1 cellular context compared by ENCODE assay signal in the genomic region with DNA sequence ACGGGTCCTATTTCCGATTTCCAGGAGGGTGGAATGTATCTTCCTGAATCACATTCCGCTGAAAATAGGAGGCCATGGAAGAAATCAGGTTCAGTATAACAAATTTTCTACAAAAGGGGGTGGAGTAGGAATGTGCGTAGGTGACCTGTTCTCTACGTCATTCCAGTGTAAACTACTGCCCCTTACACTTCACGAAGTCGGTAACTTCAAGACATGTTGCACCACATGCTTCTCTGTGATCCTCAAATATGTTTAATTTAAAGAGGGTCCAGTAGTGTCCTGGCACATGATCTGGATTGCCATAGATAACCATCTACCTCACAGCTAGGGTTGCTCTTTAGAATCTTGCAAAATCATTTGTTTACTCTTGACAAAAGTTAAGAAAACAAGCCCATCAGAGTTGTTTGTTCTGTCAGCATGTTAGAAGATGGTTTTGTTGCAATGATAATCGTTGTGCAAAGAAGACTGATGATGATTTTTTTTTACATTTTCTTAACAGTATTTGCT.
TF ChIP-seq lines count a peak whose summit lies in the region.

No MANE protein-coding gene starts in this region.

TF ChIP-seq in HepG2, 621 proteins besides CTCF, POLR2A, EP300 and RAD21 (continued from another document and continues in another):
- TF ChIP-seq, protein P1, sequence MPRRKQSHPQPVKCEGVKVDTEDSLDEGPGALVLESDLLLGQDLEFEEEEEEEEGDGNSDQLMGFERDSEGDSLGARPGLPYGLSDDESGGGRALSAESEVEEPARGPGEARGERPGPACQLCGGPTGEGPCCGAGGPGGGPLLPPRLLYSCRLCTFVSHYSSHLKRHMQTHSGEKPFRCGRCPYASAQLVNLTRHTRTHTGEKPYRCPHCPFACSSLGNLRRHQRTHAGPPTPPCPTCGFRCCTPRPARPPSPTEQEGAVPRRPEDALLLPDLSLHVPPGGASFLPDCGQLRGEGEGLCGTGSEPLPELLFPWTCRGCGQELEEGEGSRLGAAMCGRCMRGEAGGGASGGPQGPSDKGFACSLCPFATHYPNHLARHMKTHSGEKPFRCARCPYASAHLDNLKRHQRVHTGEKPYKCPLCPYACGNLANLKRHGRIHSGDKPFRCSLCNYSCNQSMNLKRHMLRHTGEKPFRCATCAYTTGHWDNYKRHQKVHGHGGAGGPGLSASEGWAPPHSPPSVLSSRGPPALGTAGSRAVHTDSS (CRISPR knock-in tag; conservative IDR thresholded peaks at IDR 0.05) = no peak
- TF ChIP-seq, protein P2, sequence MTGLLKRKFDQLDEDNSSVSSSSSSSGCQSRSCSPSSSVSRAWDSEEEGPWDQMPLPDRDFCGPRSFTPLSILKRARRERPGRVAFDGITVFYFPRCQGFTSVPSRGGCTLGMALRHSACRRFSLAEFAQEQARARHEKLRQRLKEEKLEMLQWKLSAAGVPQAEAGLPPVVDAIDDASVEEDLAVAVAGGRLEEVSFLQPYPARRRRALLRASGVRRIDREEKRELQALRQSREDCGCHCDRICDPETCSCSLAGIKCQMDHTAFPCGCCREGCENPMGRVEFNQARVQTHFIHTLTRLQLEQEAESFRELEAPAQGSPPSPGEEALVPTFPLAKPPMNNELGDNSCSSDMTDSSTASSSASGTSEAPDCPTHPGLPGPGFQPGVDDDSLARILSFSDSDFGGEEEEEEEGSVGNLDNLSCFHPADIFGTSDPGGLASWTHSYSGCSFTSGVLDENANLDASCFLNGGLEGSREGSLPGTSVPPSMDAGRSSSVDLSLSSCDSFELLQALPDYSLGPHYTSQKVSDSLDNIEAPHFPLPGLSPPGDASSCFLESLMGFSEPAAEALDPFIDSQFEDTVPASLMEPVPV (CRISPR knock-in tag; IDR thresholded peaks at IDR 0.05) = 0 out of 2 replicates have a peak, but pooled peaks have one; percentile 40
- TF ChIP-seq, protein P3, sequence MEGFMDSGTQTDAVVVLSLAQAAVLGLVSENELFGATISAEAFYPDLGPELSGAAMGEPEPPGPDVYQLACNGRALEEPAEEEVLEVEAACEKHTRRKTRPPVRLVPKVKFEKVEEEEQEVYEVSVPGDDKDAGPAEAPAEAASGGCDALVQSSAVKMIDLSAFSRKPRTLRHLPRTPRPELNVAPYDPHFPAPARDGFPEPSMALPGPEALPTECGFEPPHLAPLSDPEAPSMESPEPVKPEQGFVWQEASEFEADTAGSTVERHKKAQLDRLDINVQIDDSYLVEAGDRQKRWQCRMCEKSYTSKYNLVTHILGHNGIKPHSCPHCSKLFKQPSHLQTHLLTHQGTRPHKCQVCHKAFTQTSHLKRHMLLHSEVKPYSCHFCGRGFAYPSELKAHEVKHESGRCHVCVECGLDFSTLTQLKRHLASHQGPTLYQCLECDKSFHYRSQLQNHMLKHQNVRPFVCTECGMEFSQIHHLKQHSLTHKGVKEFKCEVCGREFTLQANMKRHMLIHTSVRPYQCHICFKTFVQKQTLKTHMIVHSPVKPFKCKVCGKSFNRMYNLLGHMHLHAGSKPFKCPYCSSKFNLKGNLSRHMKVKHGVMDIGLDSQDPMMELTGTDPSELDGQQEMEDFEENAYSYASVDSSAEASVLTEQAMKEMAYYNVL (CRISPR knock-in tag; IDR thresholded peaks at IDR 0.05; ENCODE audit: borderline replicate concordance) = peak; percentile 72; the same call in 1 of the 2 replicates
- TF ChIP-seq ZNF761 (CRISPR knock-in tag; conservative IDR thresholded peaks at IDR 0.05) = peak; percentile 62; the same call in 1 of the 2 replicates
- TF ChIP-seq ZNF30 (CRISPR knock-in tag; IDR thresholded peaks at IDR 0.05) = no peak
- TF ChIP-seq ZSCAN25 (CRISPR knock-in tag; IDR thresholded peaks at IDR 0.05) = no peak
- no peak for TF ChIP-seq ELF4 (CRISPR knock-in tag; IDR thresholded peaks at IDR 0.05; ENCODE audit: borderline replicate concordance)
- no peak for TF ChIP-seq ZBTB7A (CRISPR knock-in tag; IDR thresholded peaks at IDR 0.05)
- TF ChIP-seq MIXL1 (CRISPR knock-in tag; IDR thresholded peaks at IDR 0.05) = peak; percentile 88
- no peak for TF ChIP-seq TCF12 (IDR thresholded peaks at IDR 0.05)
- TF ChIP-seq TCF12 (CRISPR knock-in tag; IDR thresholded peaks at IDR 0.05) = peak; percentile 92; the same call in 1 of the 2 replicates
- TF ChIP-seq MEIS1 (CRISPR knock-in tag; IDR thresholded peaks at IDR 0.05; ENCODE audit: borderline replicate concordance) = peak; percentile 87
- TF ChIP-seq ZFAT (CRISPR knock-in tag; conservative IDR thresholded peaks at IDR 0.05) = no peak
- TF ChIP-seq, protein P4, sequence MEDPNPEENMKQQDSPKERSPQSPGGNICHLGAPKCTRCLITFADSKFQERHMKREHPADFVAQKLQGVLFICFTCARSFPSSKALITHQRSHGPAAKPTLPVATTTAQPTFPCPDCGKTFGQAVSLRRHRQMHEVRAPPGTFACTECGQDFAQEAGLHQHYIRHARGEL (CRISPR knock-in tag; IDR thresholded peaks at IDR 0.05) = no peak
- TF ChIP-seq ZNF747 (CRISPR knock-in tag; IDR thresholded peaks at IDR 0.05; ENCODE audit: borderline replicate concordance) = no peak
- TF ChIP-seq, protein P5, sequence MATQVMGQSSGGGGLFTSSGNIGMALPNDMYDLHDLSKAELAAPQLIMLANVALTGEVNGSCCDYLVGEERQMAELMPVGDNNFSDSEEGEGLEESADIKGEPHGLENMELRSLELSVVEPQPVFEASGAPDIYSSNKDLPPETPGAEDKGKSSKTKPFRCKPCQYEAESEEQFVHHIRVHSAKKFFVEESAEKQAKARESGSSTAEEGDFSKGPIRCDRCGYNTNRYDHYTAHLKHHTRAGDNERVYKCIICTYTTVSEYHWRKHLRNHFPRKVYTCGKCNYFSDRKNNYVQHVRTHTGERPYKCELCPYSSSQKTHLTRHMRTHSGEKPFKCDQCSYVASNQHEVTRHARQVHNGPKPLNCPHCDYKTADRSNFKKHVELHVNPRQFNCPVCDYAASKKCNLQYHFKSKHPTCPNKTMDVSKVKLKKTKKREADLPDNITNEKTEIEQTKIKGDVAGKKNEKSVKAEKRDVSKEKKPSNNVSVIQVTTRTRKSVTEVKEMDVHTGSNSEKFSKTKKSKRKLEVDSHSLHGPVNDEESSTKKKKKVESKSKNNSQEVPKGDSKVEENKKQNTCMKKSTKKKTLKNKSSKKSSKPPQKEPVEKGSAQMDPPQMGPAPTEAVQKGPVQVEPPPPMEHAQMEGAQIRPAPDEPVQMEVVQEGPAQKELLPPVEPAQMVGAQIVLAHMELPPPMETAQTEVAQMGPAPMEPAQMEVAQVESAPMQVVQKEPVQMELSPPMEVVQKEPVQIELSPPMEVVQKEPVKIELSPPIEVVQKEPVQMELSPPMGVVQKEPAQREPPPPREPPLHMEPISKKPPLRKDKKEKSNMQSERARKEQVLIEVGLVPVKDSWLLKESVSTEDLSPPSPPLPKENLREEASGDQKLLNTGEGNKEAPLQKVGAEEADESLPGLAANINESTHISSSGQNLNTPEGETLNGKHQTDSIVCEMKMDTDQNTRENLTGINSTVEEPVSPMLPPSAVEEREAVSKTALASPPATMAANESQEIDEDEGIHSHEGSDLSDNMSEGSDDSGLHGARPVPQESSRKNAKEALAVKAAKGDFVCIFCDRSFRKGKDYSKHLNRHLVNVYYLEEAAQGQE (IDR thresholded peaks at IDR 0.05; ENCODE audit: borderline replicate concordance in 1 of 2, low read depth in 1 of 2, low read length in 2 of 2) = peak in 1 of 2 experiments; percentile 74; a peak in 2 of 4 replicates
- TF ChIP-seq, protein P6, sequence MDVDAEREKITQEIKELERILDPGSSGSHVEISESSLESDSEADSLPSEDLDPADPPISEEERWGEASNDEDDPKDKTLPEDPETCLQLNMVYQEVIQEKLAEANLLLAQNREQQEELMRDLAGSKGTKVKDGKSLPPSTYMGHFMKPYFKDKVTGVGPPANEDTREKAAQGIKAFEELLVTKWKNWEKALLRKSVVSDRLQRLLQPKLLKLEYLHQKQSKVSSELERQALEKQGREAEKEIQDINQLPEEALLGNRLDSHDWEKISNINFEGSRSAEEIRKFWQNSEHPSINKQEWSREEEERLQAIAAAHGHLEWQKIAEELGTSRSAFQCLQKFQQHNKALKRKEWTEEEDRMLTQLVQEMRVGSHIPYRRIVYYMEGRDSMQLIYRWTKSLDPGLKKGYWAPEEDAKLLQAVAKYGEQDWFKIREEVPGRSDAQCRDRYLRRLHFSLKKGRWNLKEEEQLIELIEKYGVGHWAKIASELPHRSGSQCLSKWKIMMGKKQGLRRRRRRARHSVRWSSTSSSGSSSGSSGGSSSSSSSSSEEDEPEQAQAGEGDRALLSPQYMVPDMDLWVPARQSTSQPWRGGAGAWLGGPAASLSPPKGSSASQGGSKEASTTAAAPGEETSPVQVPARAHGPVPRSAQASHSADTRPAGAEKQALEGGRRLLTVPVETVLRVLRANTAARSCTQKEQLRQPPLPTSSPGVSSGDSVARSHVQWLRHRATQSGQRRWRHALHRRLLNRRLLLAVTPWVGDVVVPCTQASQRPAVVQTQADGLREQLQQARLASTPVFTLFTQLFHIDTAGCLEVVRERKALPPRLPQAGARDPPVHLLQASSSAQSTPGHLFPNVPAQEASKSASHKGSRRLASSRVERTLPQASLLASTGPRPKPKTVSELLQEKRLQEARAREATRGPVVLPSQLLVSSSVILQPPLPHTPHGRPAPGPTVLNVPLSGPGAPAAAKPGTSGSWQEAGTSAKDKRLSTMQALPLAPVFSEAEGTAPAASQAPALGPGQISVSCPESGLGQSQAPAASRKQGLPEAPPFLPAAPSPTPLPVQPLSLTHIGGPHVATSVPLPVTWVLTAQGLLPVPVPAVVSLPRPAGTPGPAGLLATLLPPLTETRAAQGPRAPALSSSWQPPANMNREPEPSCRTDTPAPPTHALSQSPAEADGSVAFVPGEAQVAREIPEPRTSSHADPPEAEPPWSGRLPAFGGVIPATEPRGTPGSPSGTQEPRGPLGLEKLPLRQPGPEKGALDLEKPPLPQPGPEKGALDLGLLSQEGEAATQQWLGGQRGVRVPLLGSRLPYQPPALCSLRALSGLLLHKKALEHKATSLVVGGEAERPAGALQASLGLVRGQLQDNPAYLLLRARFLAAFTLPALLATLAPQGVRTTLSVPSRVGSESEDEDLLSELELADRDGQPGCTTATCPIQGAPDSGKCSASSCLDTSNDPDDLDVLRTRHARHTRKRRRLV (CRISPR knock-in tag; IDR thresholded peaks at IDR 0.05) = no peak
- TF ChIP-seq, protein P7, sequence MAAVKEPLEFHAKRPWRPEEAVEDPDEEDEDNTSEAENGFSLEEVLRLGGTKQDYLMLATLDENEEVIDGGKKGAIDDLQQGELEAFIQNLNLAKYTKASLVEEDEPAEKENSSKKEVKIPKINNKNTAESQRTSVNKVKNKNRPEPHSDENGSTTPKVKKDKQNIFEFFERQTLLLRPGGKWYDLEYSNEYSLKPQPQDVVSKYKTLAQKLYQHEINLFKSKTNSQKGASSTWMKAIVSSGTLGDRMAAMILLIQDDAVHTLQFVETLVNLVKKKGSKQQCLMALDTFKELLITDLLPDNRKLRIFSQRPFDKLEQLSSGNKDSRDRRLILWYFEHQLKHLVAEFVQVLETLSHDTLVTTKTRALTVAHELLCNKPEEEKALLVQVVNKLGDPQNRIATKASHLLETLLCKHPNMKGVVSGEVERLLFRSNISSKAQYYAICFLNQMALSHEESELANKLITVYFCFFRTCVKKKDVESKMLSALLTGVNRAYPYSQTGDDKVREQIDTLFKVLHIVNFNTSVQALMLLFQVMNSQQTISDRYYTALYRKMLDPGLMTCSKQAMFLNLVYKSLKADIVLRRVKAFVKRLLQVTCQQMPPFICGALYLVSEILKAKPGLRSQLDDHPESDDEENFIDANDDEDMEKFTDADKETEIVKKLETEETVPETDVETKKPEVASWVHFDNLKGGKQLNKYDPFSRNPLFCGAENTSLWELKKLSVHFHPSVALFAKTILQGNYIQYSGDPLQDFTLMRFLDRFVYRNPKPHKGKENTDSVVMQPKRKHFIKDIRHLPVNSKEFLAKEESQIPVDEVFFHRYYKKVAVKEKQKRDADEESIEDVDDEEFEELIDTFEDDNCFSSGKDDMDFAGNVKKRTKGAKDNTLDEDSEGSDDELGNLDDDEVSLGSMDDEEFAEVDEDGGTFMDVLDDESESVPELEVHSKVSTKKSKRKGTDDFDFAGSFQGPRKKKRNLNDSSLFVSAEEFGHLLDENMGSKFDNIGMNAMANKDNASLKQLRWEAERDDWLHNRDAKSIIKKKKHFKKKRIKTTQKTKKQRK (IDR thresholded peaks at IDR 0.05; ENCODE audit: low read length) = no peak
- no peak for TF ChIP-seq POLR2G (IDR thresholded peaks at IDR 0.05; ENCODE audit: low read depth, low read length)
- TF ChIP-seq ZKSCAN1 (IDR thresholded peaks at IDR 0.05; ENCODE audit: low read length) = no peak
- TF ChIP-seq CBX2 (IDR thresholded peaks at IDR 0.05; ENCODE audit: low read depth, low read length) = no peak
- TF ChIP-seq CBX2 (CRISPR knock-in tag; IDR thresholded peaks at IDR 0.05; ENCODE audit: low read depth) = no peak
- 0 out of 2 replicates have a peak, but pooled peaks have one; percentile 72 for TF ChIP-seq ZNF775 (CRISPR knock-in tag; IDR thresholded peaks at IDR 0.05; ENCODE audit: borderline replicate concordance)
- TF ChIP-seq, protein P8, sequence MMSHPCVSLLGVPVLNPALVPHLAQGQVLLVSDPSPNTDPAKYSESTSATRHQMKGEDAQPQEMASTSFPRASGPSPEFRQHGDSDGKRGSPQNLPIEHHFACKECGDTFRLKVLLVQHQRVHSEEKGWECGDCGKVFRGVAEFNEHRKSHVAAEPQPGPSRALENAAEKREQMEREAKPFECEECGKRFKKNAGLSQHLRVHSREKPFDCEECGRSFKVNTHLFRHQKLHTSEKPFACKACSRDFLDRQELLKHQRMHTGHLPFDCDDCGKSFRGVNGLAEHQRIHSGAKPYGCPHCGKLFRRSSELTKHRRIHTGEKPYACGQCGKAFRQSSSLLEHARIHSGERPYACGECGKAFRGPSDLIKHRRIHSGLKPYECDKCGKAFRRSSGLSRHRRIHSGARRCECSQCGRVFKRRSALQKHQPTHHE (CRISPR knock-in tag; IDR thresholded peaks at IDR 0.05; ENCODE audit: borderline replicate concordance) = no peak
- TF ChIP-seq FOXM1 (CRISPR knock-in tag; IDR thresholded peaks at IDR 0.05) = no peak
- no peak for TF ChIP-seq ZC3H4 (CRISPR knock-in tag; IDR thresholded peaks at IDR 0.05; ENCODE audit: borderline replicate concordance)
- no peak for TF ChIP-seq SP4 (CRISPR knock-in tag; IDR thresholded peaks at IDR 0.05)
- TF ChIP-seq, protein P9, sequence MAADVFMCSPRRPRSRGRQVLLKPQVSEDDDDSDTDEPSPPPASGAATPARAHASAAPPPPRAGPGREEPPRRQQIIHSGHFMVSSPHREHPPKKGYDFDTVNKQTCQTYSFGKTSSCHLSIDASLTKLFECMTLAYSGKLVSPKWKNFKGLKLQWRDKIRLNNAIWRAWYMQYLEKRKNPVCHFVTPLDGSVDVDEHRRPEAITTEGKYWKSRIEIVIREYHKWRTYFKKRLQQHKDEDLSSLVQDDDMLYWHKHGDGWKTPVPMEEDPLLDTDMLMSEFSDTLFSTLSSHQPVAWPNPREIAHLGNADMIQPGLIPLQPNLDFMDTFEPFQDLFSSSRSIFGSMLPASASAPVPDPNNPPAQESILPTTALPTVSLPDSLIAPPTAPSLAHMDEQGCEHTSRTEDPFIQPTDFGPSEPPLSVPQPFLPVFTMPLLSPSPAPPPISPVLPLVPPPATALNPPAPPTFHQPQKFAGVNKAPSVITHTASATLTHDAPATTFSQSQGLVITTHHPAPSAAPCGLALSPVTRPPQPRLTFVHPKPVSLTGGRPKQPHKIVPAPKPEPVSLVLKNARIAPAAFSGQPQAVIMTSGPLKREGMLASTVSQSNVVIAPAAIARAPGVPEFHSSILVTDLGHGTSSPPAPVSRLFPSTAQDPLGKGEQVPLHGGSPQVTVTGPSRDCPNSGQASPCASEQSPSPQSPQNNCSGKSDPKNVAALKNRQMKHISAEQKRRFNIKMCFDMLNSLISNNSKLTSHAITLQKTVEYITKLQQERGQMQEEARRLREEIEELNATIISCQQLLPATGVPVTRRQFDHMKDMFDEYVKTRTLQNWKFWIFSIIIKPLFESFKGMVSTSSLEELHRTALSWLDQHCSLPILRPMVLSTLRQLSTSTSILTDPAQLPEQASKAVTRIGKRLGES (CRISPR knock-in tag; IDR thresholded peaks at IDR 0.05; ENCODE audit: borderline replicate concordance) = no peak
- peak; percentile 93 for TF ChIP-seq NR2F2 (IDR thresholded peaks at IDR 0.05; ENCODE audit: borderline replicate concordance, low read depth)
- TF ChIP-seq ZNF670 (CRISPR knock-in tag; IDR thresholded peaks at IDR 0.05; ENCODE audit: borderline replicate concordance) = peak; percentile 76
- peak; percentile 89 for TF ChIP-seq TARDBP (CRISPR knock-in tag; IDR thresholded peaks at IDR 0.05)
- TF ChIP-seq MBNL3 (CRISPR knock-in tag; conservative IDR thresholded peaks at IDR 0.05) = no peak
